In genomic region chr6:10564975-10565374, GRCh38 we compare ENCODE assay signal across 19 cellular contexts. TPM values are rescaled to one million over a fixed set of nuclear protein-coding genes. Genes with fewer than 3 reads are reported as not detected.
DNase-seq lines count a peak whose midpoint lies in the region; ATAC-seq and TF ChIP-seq lines count a peak whose summit lies in the region.
"Had no signal": no experiment of that assay in that cellular context is flagged by ENCODE, and none has a peak within 500 bp of the region (broad histone marks: within the 10 kb centered on the region; RNA-seq: fewer than 3 reads in every experiment).

No MANE protein-coding gene starts in this region.

- 57 to 72% (median 66%) methylated on average over 7 of the region's 7 CpGs for WGBS in heart left ventricle, 4 donors
- 71 to 81% methylated on average over 7 of the region's 7 CpGs for WGBS in gastroesophageal sphincter (ENCODE audit: low coverage in 1 of 2), 2 donors

- peak overlapping the region in 1 of 12 donors; percentile 14 for H3K27ac ChIP-seq in heart left ventricle
- peak overlapping the region in 3 of 4 donors; percentile 20 to 53 (median 41) for H3K27ac ChIP-seq in gastroesophageal sphincter
- H3K27ac ChIP-seq: RWPE1, SJCRH30 had no signal

- peak overlapping the region; percentile 79 for H3K27ac Mint-ChIP-seq in nephron progenitor cell
- no peak overlapping the region for H3K27ac Mint-ChIP-seq in T-cell
- H3K27ac Mint-ChIP-seq: B cell had no signal

- TF ChIP-seq POLR2A in heart left ventricle (IDR thresholded peaks at IDR 0.05), result no peak
- no peak for TF ChIP-seq POLR2A in gastroesophageal sphincter (IDR thresholded peaks at IDR 0.05)

- H3K9me3 ChIP-seq in heart left ventricle (no peaks in the 10 kb centered on the region), gastroesophageal sphincter (no peaks in the 10 kb centered on the region)
- H3K9me3 ChIP-seq: SJCRH30 had no signal

- no peak for TF ChIP-seq EP300 in gastroesophageal sphincter (IDR thresholded peaks at IDR 0.05)

- no peak for TF ChIP-seq CTCF in heart left ventricle (IDR thresholded peaks at IDR 0.05)
- no peak for TF ChIP-seq CTCF in gastroesophageal sphincter (IDR thresholded peaks at IDR 0.05)
- TF ChIP-seq CTCF in nephron progenitor cell (IDR thresholded peaks at IDR 0.05), result no peak
- TF ChIP-seq CTCF in foreskin fibroblast (IDR thresholded peaks at IDR 0.05; ENCODE audit: low read depth, low read length), result no peak

- H3K4me3 Mint-ChIP-seq in nephron progenitor cell (peak overlapping the region; percentile 26), T-cell (no peak overlapping the region)
- H3K4me3 Mint-ChIP-seq: B cell had no signal

- H3K4me1 ChIP-seq in heart left ventricle (peaks cover 0 to 12% (median 0%) of the 10 kb centered on the region in 12 donors), gastroesophageal sphincter (peaks cover 0 to 67% (median 4%) of the 10 kb centered on the region in 3 donors)
- H3K4me1 ChIP-seq: SJCRH30 had no signal

- H3K9me3 Mint-ChIP-seq in nephron progenitor cell (no peaks in the 10 kb centered on the region), T-cell (peaks cover 0 to 4% (median 0%) of the 10 kb centered on the region in 3 donors)

- H3K4me1 Mint-ChIP-seq in nephron progenitor cell (peaks cover 53% of the 10 kb centered on the region), T-cell (peaks cover 0 to 5% (median 0%) of the 10 kb centered on the region in 3 donors)

- ATAC-seq in heart left ventricle (peak in 3 of 4 donors; percentile 30 to 46 (median 40)), gastroesophageal sphincter (no peak), T-cell (replicated peaks in 1 of 4) (no peak), GM21825 (IDR thresholded peaks at IDR 0.05; ENCODE audit: unreplicated experiment) (no peak)
- ATAC-seq: PC-3 had no signal

- CTCF ChIA-PET in T-cell (lab: Charles Lee), result no interaction called here

- peaks cover 50% of the 10 kb centered on the region for H3K36me3 Mint-ChIP-seq in nephron progenitor cell (ENCODE audit: low read depth)
- H3K36me3 Mint-ChIP-seq in T-cell, result peaks cover 8% of the 10 kb centered on the region

- H3K27me3 ChIP-seq in heart left ventricle (no peaks in the 10 kb centered on the region), gastroesophageal sphincter (no peaks in the 10 kb centered on the region)
- H3K27me3 ChIP-seq: SJCRH30 had no signal

- H3K27me3 Mint-ChIP-seq in nephron progenitor cell (ENCODE audit: low read depth, poor library complexity), result peaks cover 8% of the 10 kb centered on the region
- no peaks in the 10 kb centered on the region for H3K27me3 Mint-ChIP-seq in T-cell
- H3K27me3 Mint-ChIP-seq: B cell had no signal

- DNase-seq in heart left ventricle, result no peak
- DNase-seq in cardiac septum (ENCODE audit: low spot score), result no peak
- no peak for DNase-seq in nephron progenitor cell
- no peak for DNase-seq in foreskin fibroblast
- no peak for DNase-seq in SK-N-DZ (ENCODE audit: low spot score)
- DNase-seq in T-cell, result no peak
- DNase-seq: COR-L47, GDM1, GOT3, NCI-H1436, NCI-H2029, NCI-H345, NCI-H526, PC-3, SJCRH30 had no signal

- H3K36me3 ChIP-seq in heart left ventricle (no peaks in the 10 kb centered on the region), gastroesophageal sphincter (no peaks in the 10 kb centered on the region)
- H3K36me3 ChIP-seq: SJCRH30 had no signal

- intact Hi-C loops in heart left ventricle (cut with DNase I) (no loop called here), cardiac septum (cut with DNase I) (no loop called here)

- POLR2A ChIA-PET in T-cell (lab: Charles Lee), result interaction anchor here in 1 of 2 donors (0.6 kb wide), 1 partner anchor 12 kb away, joined by 3 read pairs; no protein-coding TSS in a partner anchor

- H3K4me3 ChIP-seq in heart left ventricle, result no peak overlapping the region
- no peak overlapping the region for H3K4me3 ChIP-seq in gastroesophageal sphincter
- no peak overlapping the region for H3K4me3 ChIP-seq in foreskin fibroblast (ENCODE audit: low read depth in 1 of 2, low read length in 2 of 2)
- H3K4me3 ChIP-seq: SJCRH30 had no signal

RNA-seq across cellular contexts. Expression of gene GCNT2, which starts 43.8 kb away (rescaled TPM):
- total RNA-seq in heart left ventricle (10 to 100 TPM; 29.2 to 68.8 (median 43.1) TPM), cardiac septum (37.1 TPM), gastroesophageal sphincter (10 to 100 TPM; 14.9 to 36.7 (median 23.6) TPM), T-cell (1 to 10 TPM; 2.2 to 6.8 (median 2.9) TPM)
- polyA plus RNA-seq in heart left ventricle, result 10 to 100 TPM; 15.1 to 16.3 TPM
- polyA plus RNA-seq in SK-N-DZ (2014; cell fraction: cytosol; rRNA removed), result 0.25 and 0.90 TPM in 2 replicates
- 0.15 and 0.50 TPM in 2 replicates for polyA plus RNA-seq in SK-N-DZ (2014; cell fraction: nucleus; rRNA removed)

Comparison
In these comparisons a context has a peak if more than half of its experiments do, and no peak if none do; other contexts are left out.
1. ATAC-seq: peak in heart left ventricle (3 of 4); none in gastroesophageal sphincter (single experiment), T-cell (0 of 4) and GM21825 (single experiment).